In genomic region chr2:139645617-139646016, GRCh38 we compare ENCODE assay signal across 20 cellular contexts.
"Had no signal": no experiment of that assay in that cellular context is flagged by ENCODE, and none has a peak within 500 bp of the region (broad histone marks: within the 10 kb centered on the region; RNA-seq: fewer than 3 reads in every experiment).

No MANE protein-coding gene starts in this region.

- H3K4me3 ChIP-seq: cardiac muscle cell, SK-N-MC had no signal

- H3K36me3 ChIP-seq: brain microvascular endothelial cell, cardiac muscle cell, WERI-Rb-1 had no signal

- DNase-seq: activated CD4-positive, alpha-beta memory T cell treated with anti-CD3 and anti-CD28 coated beads, Interleukin-2, amount 10 ng/mL, durations not matched to agents 7 days and 5 days; activated CD4-positive, alpha-beta T cell treated with anti-CD3 and anti-CD28 coated beads for 36 hours; activated CD4-positive, alpha-beta T cell treated with anti-CD3 and anti-CD28 coated beads, Interleukin-2, amount 50 U/mL, for 1 hour; activated gamma-delta T cell; activated naive CD4-positive, alpha-beta T cell treated with anti-CD3 and anti-CD28 coated beads for 36 hours; activated T-cell treated with anti-CD3 and anti-CD28 coated beads for 4 hours; activated T-cell treated with anti-CD3 and anti-CD28 coated beads, Interleukin-2, amount 50 U/mL, for 48 hours; brain microvascular endothelial cell; Karpas-422; MM.1S; NCI-H1694 treated with DMSO at 0.1 percent for 48 hours; NCI-H446; NCI-H524; NCI-H748 treated with DMSO at 0.1 percent for 48 hours; SIG-M5; T-cell; T-helper 2 cell; WERI-Rb-1 had no signal

- H3K27ac ChIP-seq: brain microvascular endothelial cell, cardiac muscle cell, SK-N-MC, WERI-Rb-1 had no signal

- H3K27me3 ChIP-seq: brain microvascular endothelial cell, cardiac muscle cell had no signal
